11 cellular contexts compared by ENCODE assay signal in the genomic region with DNA sequence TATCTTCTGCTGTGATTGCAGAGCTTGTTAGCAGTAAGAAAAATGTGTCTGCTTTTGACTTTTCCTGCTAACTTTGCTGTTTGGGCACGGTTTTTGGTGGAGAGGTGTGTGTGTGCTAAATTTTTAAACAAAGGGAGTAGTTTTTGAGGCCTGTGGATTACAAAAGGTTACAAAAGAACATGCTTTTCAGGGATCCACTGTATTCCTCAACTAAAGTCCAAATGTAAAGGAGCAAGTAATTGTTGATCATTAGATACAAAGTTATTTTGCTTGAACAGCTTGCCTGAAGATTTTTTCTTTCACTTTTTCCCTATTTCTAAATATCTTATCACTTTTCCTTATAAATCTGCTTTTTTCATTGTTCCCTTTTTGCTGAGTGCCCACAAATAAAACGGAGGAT. TPM values are rescaled to one million over a fixed set of nuclear protein-coding genes. Genes with fewer than 3 reads are reported as not detected.
DNase-seq lines count a peak whose midpoint lies in the region; ATAC-seq and TF ChIP-seq lines count a peak whose summit lies in the region.
"Had no signal": no experiment of that assay in that cellular context is flagged by ENCODE, and none has a peak within 500 bp of the region (broad histone marks: within the 10 kb centered on the region; RNA-seq: fewer than 3 reads in every experiment).

No MANE protein-coding gene starts in this region.

- H3K9me3 ChIP-seq in SK-N-SH (no peaks in the 10 kb centered on the region), neutrophil (no peaks in the 10 kb centered on the region)

- peak overlapping the region; percentile 81 for H3K4me2 ChIP-seq in SK-N-SH

- no peak for TF ChIP-seq EP300 in SK-N-SH (IDR thresholded peaks at IDR 0.05; ENCODE audit: borderline replicate concordance in 1 of 2, low read depth in 1 of 2, low read length in 1 of 2)

- H3K36me3 ChIP-seq in SK-N-SH (replicated peaks in 1 of 2; ENCODE audit: control insufficient read depth in 1 of 2, insufficient read depth in 2 of 2, low read length in 1 of 2) (peaks cover 49 to 60% of the 10 kb centered on the region in 2 experiments), neutrophil (peaks cover 55% of the 10 kb centered on the region)

- 34% methylated on average over 2 of the region's 2 CpGs for WGBS in SK-N-SH (ENCODE audit: low lambda C conversion rate)

- TF ChIP-seq POLR2A in NB4 (IDR thresholded peaks at IDR 0.05; ENCODE audit: extremely low read depth, insufficient read length): no peak

- peaks cover 51% of the 10 kb centered on the region for H3K4me1 Mint-ChIP-seq in dendritic cell treated with granulocyte-macrophage colony-stimulating factor and Interleukin-4, amounts not matched to agents 40 ng/mL and 50 ng/mL, for 4 days (ENCODE audit: low read depth)

- H3K4me3 Mint-ChIP-seq in dendritic cell treated with granulocyte-macrophage colony-stimulating factor and Interleukin-4, amounts not matched to agents 40 ng/mL and 50 ng/mL, for 4 days: no peak overlapping the region

- peak overlapping the region in 1 of 2 experiments; percentile 80; a peak in 3 of 4 replicates for H3K4me3 ChIP-seq in SK-N-SH (ENCODE audit: low read depth in 2 of 2, low read length in 1 of 2)
- peak overlapping the region; percentile 91 for H3K4me3 ChIP-seq in NB4 (ENCODE audit: low read depth, low read length)
- H3K4me3 ChIP-seq in neutrophil (ENCODE audit: low read depth in 1 of 2, low read length in 1 of 2): peak overlapping the region in 1 of 2 experiments; percentile 97

- H3K27ac ChIP-seq in SK-N-SH (ENCODE audit: low read depth in 2 of 2, low read length in 1 of 2) (no peak overlapping the region; a peak in 1 of 4 replicates), neutrophil (peak overlapping the region; percentile 94)

- peaks cover 74% of the 10 kb centered on the region for H3K79me2 ChIP-seq in SK-N-SH (ENCODE audit: insufficient read depth)

- DNase-seq in SK-N-SH (no peak), NB4 (ENCODE audit: low read depth) (no peak), NCI-H82 treated with DMSO at 0.1 percent for 48 hours (lab: John Stamatoyannopoulos, UW; ENCODE audit: unreplicated experiment) (no peak), superior temporal gyrus (ENCODE audit: extremely low spot score) (no peak), retina (no peak)
- DNase-seq: 8988T, nucleus accumbens, SW 1271 had no signal

- H3K9me3 Mint-ChIP-seq in dendritic cell treated with granulocyte-macrophage colony-stimulating factor and Interleukin-4, amounts not matched to agents 40 ng/mL and 50 ng/mL, for 4 days: no peaks in the 10 kb centered on the region

- H3K27me3 ChIP-seq in SK-N-SH (ENCODE audit: insufficient read depth): no peaks in the 10 kb centered on the region
- H3K27me3 ChIP-seq in neutrophil: no peaks in the 10 kb centered on the region

- peaks cover 76% of the 10 kb centered on the region for H3K36me3 Mint-ChIP-seq in dendritic cell treated with granulocyte-macrophage colony-stimulating factor and Interleukin-4, amounts not matched to agents 40 ng/mL and 50 ng/mL, for 4 days (ENCODE audit: low read depth)

- H3K9me2 ChIP-seq in SK-N-SH: no peaks in the 10 kb centered on the region

- no peak for ATAC-seq in SK-N-SH treated with all-trans-retinoic acid at 6 μM for 48 hours

- H3K9ac ChIP-seq in SK-N-SH: peak overlapping the region; percentile 77

- intact Hi-C loops in dendritic cell treated with granulocyte-macrophage colony-stimulating factor and Interleukin-4, amounts not matched to agents 40 ng/mL and 50 ng/mL, for 4 days (cut with micrococcal nuclease): no loop called here

- H3K27me3 Mint-ChIP-seq in dendritic cell treated with granulocyte-macrophage colony-stimulating factor and Interleukin-4, amounts not matched to agents 40 ng/mL and 50 ng/mL, for 4 days: no peaks in the 10 kb centered on the region

- peak overlapping the region; percentile 47 for H3K27ac Mint-ChIP-seq in dendritic cell treated with granulocyte-macrophage colony-stimulating factor and Interleukin-4, amounts not matched to agents 40 ng/mL and 50 ng/mL, for 4 days

- TF ChIP-seq CTCF in SK-N-SH (IDR thresholded peaks at IDR 0.05) (no peak), NB4 (IDR thresholded peaks at IDR 0.05; ENCODE audit: low read depth, low read length) (no peak), neutrophil (IDR thresholded peaks at IDR 0.05) (no peak)

- H3F3A ChIP-seq in SK-N-SH (replicated peaks; ENCODE audit: insufficient read depth): peaks cover 12% of the 10 kb centered on the region

- TF ChIP-seq RAD21 in SK-N-SH (IDR thresholded peaks at IDR 0.05; ENCODE audit: low read length): no peak

- H3K4me1 ChIP-seq in SK-N-SH (ENCODE audit: control insufficient read depth in 1 of 2, insufficient read depth in 2 of 2, low read depth in 1 of 2, low read length in 1 of 2) (peaks cover 8 to 22% of the 10 kb centered on the region in 2 experiments), neutrophil (ENCODE audit: control insufficient read depth in 1 of 2, insufficient read depth in 1 of 2, low read depth in 1 of 2, low read length in 1 of 2) (peaks cover 57 to 59% of the 10 kb centered on the region in 2 experiments)

- H4K20me1 ChIP-seq in SK-N-SH (ENCODE audit: insufficient read depth): peaks cover 55% of the 10 kb centered on the region

- CTCF ChIA-PET in SK-N-SH (lab: Yijun Ruan, JAX): interaction anchor here (0.7 to 9.4 kb wide), 6 partner anchors 12 to 297 kb away, joined by 3 to 113 read pairs (median 4); no protein-coding TSS in a partner anchor

- H2AFZ ChIP-seq in SK-N-SH (ENCODE audit: low read depth): no peak overlapping the region

- POLR2A ChIA-PET in SK-N-SH (lab: Yijun Ruan, JAX): interaction anchor here (1.6 kb wide), 1 partner anchor 27 kb away, joined by 5 read pairs; no protein-coding TSS in a partner anchor

TF ChIP-seq in SK-N-SH, 30 proteins besides CTCF, POLR2A, EP300 and RAD21:
- TF ChIP-seq, protein P1, sequence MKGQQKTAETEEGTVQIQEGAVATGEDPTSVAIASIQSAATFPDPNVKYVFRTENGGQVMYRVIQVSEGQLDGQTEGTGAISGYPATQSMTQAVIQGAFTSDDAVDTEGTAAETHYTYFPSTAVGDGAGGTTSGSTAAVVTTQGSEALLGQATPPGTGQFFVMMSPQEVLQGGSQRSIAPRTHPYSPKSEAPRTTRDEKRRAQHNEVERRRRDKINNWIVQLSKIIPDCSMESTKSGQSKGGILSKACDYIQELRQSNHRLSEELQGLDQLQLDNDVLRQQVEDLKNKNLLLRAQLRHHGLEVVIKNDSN (IDR thresholded peaks at IDR 0.05; ENCODE audit: borderline replicate concordance, low read depth): no peak
- TF ChIP-seq, protein P2, sequence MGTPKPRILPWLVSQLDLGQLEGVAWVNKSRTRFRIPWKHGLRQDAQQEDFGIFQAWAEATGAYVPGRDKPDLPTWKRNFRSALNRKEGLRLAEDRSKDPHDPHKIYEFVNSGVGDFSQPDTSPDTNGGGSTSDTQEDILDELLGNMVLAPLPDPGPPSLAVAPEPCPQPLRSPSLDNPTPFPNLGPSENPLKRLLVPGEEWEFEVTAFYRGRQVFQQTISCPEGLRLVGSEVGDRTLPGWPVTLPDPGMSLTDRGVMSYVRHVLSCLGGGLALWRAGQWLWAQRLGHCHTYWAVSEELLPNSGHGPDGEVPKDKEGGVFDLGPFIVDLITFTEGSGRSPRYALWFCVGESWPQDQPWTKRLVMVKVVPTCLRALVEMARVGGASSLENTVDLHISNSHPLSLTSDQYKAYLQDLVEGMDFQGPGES (IDR thresholded peaks at IDR 0.05; ENCODE audit: low read depth, low read length): no peak
- TF ChIP-seq NRF1 (IDR thresholded peaks at IDR 0.05; ENCODE audit: low read depth, low read length): no peak
- no peak for TF ChIP-seq RCOR1 (IDR thresholded peaks at IDR 0.05; ENCODE audit: low read length)
- TF ChIP-seq FOXJ3 (CRISPR knock-in tag; IDR thresholded peaks at IDR 0.05): no peak
TF ChIP-seq in SK-N-SH: peak in this region for 0.

TF ChIP-seq in SK-N-SH treated with all-trans-retinoic acid at 6 μM for 48 hours, 23 proteins besides CTCF, POLR2A, EP300 and RAD21 (continues in another document):
- no peak for TF ChIP-seq ARNTL (CRISPR knock-in tag; IDR thresholded peaks at IDR 0.05; ENCODE audit: borderline replicate concordance, low read depth)
- no peak for TF ChIP-seq ISL1 (CRISPR knock-in tag; IDR thresholded peaks at IDR 0.05)
- no peak for TF ChIP-seq ZNF565 (CRISPR knock-in tag; conservative IDR thresholded peaks at IDR 0.05; ENCODE audit: low read depth)
- TF ChIP-seq RARB (CRISPR knock-in tag; IDR thresholded peaks at IDR 0.05): no peak
- TF ChIP-seq ESRRG (CRISPR knock-in tag; IDR thresholded peaks at IDR 0.05): no peak
- TF ChIP-seq, protein P3, sequence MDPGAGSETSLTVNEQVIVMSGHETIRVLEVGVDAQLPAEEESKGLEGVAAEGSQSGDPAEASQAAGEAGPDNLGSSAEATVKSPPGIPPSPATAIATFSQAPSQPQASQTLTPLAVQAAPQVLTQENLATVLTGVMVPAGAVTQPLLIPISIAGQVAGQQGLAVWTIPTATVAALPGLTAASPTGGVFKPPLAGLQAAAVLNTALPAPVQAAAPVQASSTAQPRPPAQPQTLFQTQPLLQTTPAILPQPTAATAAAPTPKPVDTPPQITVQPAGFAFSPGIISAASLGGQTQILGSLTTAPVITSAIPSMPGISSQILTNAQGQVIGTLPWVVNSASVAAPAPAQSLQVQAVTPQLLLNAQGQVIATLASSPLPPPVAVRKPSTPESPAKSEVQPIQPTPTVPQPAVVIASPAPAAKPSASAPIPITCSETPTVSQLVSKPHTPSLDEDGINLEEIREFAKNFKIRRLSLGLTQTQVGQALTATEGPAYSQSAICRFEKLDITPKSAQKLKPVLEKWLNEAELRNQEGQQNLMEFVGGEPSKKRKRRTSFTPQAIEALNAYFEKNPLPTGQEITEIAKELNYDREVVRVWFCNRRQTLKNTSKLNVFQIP (CRISPR knock-in tag; IDR thresholded peaks at IDR 0.05; ENCODE audit: borderline replicate concordance, low read depth): no peak
- no peak for TF ChIP-seq PPARA (CRISPR knock-in tag; IDR thresholded peaks at IDR 0.05; ENCODE audit: borderline replicate concordance)

RNA-seq across cellular contexts. Expression of a gene that starts 2.0 kb away (rescaled TPM):
- polyA plus RNA-seq in SK-N-SH (2012; rRNA removed): 89.5 and 142 TPM in 2 replicates
- polyA plus RNA-seq in SK-N-SH (2012; cell fraction: cytosol; rRNA removed): 99.2 and 142 TPM in 2 replicates
- 142 and 235 TPM in 2 replicates for polyA plus RNA-seq in SK-N-SH (2012; cell fraction: nucleus; rRNA removed)

RNA-seq across cellular contexts. Expression of a gene that starts 42.3 kb away (rescaled TPM):
- 11.5 and 14.4 TPM in 2 replicates for polyA plus RNA-seq in SK-N-SH (2012; rRNA removed)
- polyA plus RNA-seq in SK-N-SH (2012; cell fraction: cytosol; rRNA removed): 7.3 and 10.0 TPM in 2 replicates
- 83.8 and 86.9 TPM in 2 replicates for polyA plus RNA-seq in SK-N-SH (2012; cell fraction: nucleus; rRNA removed)
